ENCODE assay signal across 8 cellular contexts in the genomic region with DNA sequence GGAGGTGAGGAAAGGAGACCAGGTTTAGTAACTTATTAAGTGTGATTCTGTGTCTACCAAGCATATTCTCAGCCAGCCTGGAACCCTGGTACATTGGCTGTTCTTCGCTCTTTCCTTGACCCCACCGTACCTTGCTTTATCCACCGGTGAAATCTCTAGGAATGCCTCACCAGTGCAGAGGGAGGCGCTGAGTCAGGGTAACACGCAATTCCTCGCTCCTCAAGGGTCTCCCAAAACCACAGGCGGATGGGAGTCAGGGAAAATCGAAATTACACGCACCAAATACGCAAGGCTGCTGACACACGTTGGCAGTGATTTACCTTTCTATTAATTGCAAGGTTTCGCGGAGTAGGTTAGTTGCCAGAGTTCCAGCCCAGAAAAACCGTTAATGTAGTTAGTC. TPM values are rescaled to one million over a fixed set of nuclear protein-coding genes. Genes with fewer than 3 reads are reported as not detected.
DNase-seq lines count a peak whose midpoint lies in the region; ATAC-seq and TF ChIP-seq lines count a peak whose summit lies in the region.

No MANE protein-coding gene starts in this region.

- no peak for DNase-seq in HL-60 (ENCODE audit: low read depth in 1 of 2, low spot score in 1 of 2)
- DNase-seq in activated naive CD4-positive, alpha-beta T cell treated with anti-CD3 and anti-CD28 coated beads, Interleukin-2, amount 50 U/mL, for 72 hours (ENCODE audit: low spot score in 2 of 2), result no peak
- DNase-seq in left ventricle myocardium inferior, result no peak

- H3K36me3 ChIP-seq in BLaER1 treated with 17β-estradiol and CSF1 and Interleukin-3, amounts not matched to agents 10 nM and 100 nM, result peaks cover 13 to 26% (median 19%) of the 10 kb centered on the region in 11 experiments; a peak in 21 of 22 replicates
- H3K36me3 ChIP-seq in left ventricle myocardium inferior, result peaks cover 13% of the 10 kb centered on the region
- peaks cover 4% of the 10 kb centered on the region for H3K36me3 ChIP-seq in rectal smooth muscle tissue (ENCODE audit: control insufficient read depth, insufficient read depth, low read length)

- H3K9me3 Mint-ChIP-seq in activated naive CD4-positive, alpha-beta T cell treated with anti-CD3 and anti-CD28 coated beads, Interleukin-2, amount 50 U/mL, for 72 hours, result no peaks in the 10 kb centered on the region

- peaks cover 0 to 30% (median 12%) of the 10 kb centered on the region in 11 experiments; a peak in 14 of 22 replicates for H4K20me1 ChIP-seq in BLaER1 treated with 17β-estradiol and CSF1 and Interleukin-3, amounts not matched to agents 10 nM and 100 nM

- peak overlapping the region; percentile 70 to 89 (median 80) for H3K4me3 ChIP-seq in BLaER1 treated with 17β-estradiol and CSF1 and Interleukin-3, amounts not matched to agents 10 nM and 100 nM
- peak overlapping the region; percentile 73 for H3K4me3 ChIP-seq in HL-60 (replicated peaks; ENCODE audit: insufficient read depth, low read length)
- H3K4me3 ChIP-seq in left ventricle myocardium inferior, result peak overlapping the region; percentile 79
- H3K4me3 ChIP-seq in rectal smooth muscle tissue (ENCODE audit: low read length), result peak overlapping the region; percentile 82

- H3K27ac ChIP-seq in BLaER1 treated with 17β-estradiol and CSF1 and Interleukin-3, amounts not matched to agents 10 nM and 100 nM, result peak overlapping the region in 10 of 11 experiments; percentile 76 to 94 (median 91); a peak in 21 of 22 replicates
- H3K27ac ChIP-seq in HL-60 (replicated peaks), result peak overlapping the region; percentile 95
- H3K27ac ChIP-seq in left ventricle myocardium inferior (replicated peaks), result peak overlapping the region; percentile 93
- peak overlapping the region; percentile 91 for H3K27ac ChIP-seq in rectal smooth muscle tissue (ENCODE audit: low read depth, low read length)

- intact Hi-C loops in left ventricle myocardium inferior (cut with micrococcal nuclease), result no loop called here

- ATAC-seq in activated naive CD4-positive, alpha-beta T cell treated with anti-CD3 and anti-CD28 coated beads, Interleukin-2, amount 50 U/mL, for 72 hours, result no peak
- no peak for ATAC-seq in GM21381 (IDR thresholded peaks at IDR 0.05; ENCODE audit: unreplicated experiment)
- ATAC-seq in HG03571 (IDR thresholded peaks at IDR 0.05; ENCODE audit: unreplicated experiment), result no peak
- ATAC-seq in HG02970 (IDR thresholded peaks at IDR 0.05; ENCODE audit: low FRiP score, unreplicated experiment), result no peak

- peaks cover 13 to 23% of the 10 kb centered on the region in 2 donors for H3K36me3 Mint-ChIP-seq in activated naive CD4-positive, alpha-beta T cell treated with anti-CD3 and anti-CD28 coated beads, Interleukin-2, amount 50 U/mL, for 72 hours

- H3K4me2 ChIP-seq in BLaER1 treated with 17β-estradiol and CSF1 and Interleukin-3, amounts not matched to agents 10 nM and 100 nM, result peak overlapping the region; percentile 85 to 99 (median 97)

- peak overlapping the region; percentile 90 to 92 for H3K27ac Mint-ChIP-seq in activated naive CD4-positive, alpha-beta T cell treated with anti-CD3 and anti-CD28 coated beads, Interleukin-2, amount 50 U/mL, for 72 hours

- H3K4me1 ChIP-seq in BLaER1 treated with 17β-estradiol and CSF1 and Interleukin-3, amounts not matched to agents 10 nM and 100 nM, result peaks cover 47 to 60% (median 55%) of the 10 kb centered on the region in 10 experiments
- H3K4me1 ChIP-seq in left ventricle myocardium inferior (peaks cover 74% of the 10 kb centered on the region), rectal smooth muscle tissue (ENCODE audit: control insufficient read depth, insufficient read depth, low read length) (peaks cover 10% of the 10 kb centered on the region)

- no peaks in the 10 kb centered on the region for H3K9me3 ChIP-seq in BLaER1 treated with 17β-estradiol and CSF1 and Interleukin-3, amounts not matched to agents 10 nM and 100 nM (replicated peaks in 1 of 11)
- no peaks in the 10 kb centered on the region for H3K9me3 ChIP-seq in left ventricle myocardium inferior (replicated peaks)

- peak overlapping the region; percentile 84 to 92 (median 90) for H3K9ac ChIP-seq in BLaER1 treated with 17β-estradiol and CSF1 and Interleukin-3, amounts not matched to agents 10 nM and 100 nM
- H3K9ac ChIP-seq in rectal smooth muscle tissue (ENCODE audit: low read length), result peak overlapping the region; percentile 28

- TF ChIP-seq CTCF in HL-60 (IDR thresholded peaks at IDR 0.05; ENCODE audit: insufficient read depth, low read length) (no peak), left ventricle myocardium inferior (IDR thresholded peaks at IDR 0.05; ENCODE audit: borderline replicate concordance) (no peak)

- H3K27me3 ChIP-seq in BLaER1 treated with 17β-estradiol and CSF1 and Interleukin-3, amounts not matched to agents 10 nM and 100 nM, result no peaks in the 10 kb centered on the region
- H3K27me3 ChIP-seq in HL-60 (ENCODE audit: insufficient read depth, poor library complexity, severe bottlenecking) (no peaks in the 10 kb centered on the region), left ventricle myocardium inferior (ENCODE audit: low read depth) (no peaks in the 10 kb centered on the region), rectal smooth muscle tissue (ENCODE audit: control insufficient read depth, insufficient read depth, low read length) (no peaks in the 10 kb centered on the region)

RNA-seq across cellular contexts. Expression of a gene that starts 0.8 kb away (rescaled TPM):
- 10 to 100 TPM in 1 of 2 donors, 1 to 10 TPM in 1; 6.4 to 16.2 TPM for total RNA-seq in activated naive CD4-positive, alpha-beta T cell treated with anti-CD3 and anti-CD28 coated beads, Interleukin-2, amount 50 U/mL, for 72 hours
- 9.1 TPM for total RNA-seq in left ventricle myocardium inferior

RNA-seq across cellular contexts. Expression of a gene that starts 1.0 kb away (rescaled TPM):
- 10 to 100 TPM; 23.5 to 25.0 TPM for total RNA-seq in activated naive CD4-positive, alpha-beta T cell treated with anti-CD3 and anti-CD28 coated beads, Interleukin-2, amount 50 U/mL, for 72 hours
- total RNA-seq in left ventricle myocardium inferior, result 23.5 TPM

RNA-seq across cellular contexts. Expression of a gene that starts 18.2 kb away (rescaled TPM):
- 1 to 10 TPM; 1.6 to 2.1 TPM for total RNA-seq in activated naive CD4-positive, alpha-beta T cell treated with anti-CD3 and anti-CD28 coated beads, Interleukin-2, amount 50 U/mL, for 72 hours
- 2.2 TPM for total RNA-seq in left ventricle myocardium inferior
